In genomic region chr15:79846539-79846938, GRCh38 we compare ENCODE assay signal across 27 cellular contexts.
"Had no signal": no experiment of that assay in that cellular context is flagged by ENCODE, and none has a peak within 500 bp of the region (broad histone marks: within the 10 kb centered on the region; RNA-seq: fewer than 3 reads in every experiment).

No MANE protein-coding gene starts in this region.

- H3K9me3 Mint-ChIP-seq: activated T-cell treated with anti-CD3 and anti-CD28 coated beads, Interleukin-2, amount 50 U/mL, for 4 hours; activated T-helper 2 cell treated with anti-CD3 and anti-CD28 coated beads, Interferon-gamma antibody, Interleukin-2, Interleukin-4, amounts not matched to agents 10 μg/mL and 5 μg/mL and 100 μg/mL, durations not matched to agents 14 hours and 24 hours and 36 hours had no signal

- H3K27ac Mint-ChIP-seq: activated CD8-positive, alpha-beta T cell treated with anti-CD3 and anti-CD28 coated beads, Interleukin-2, amount 10 ng/mL, durations not matched to agents 7 days and 5 days; activated T-helper 2 cell treated with anti-CD3 and anti-CD28 coated beads, Interferon-gamma antibody, Interleukin-2, Interleukin-4, amounts not matched to agents 10 μg/mL and 5 μg/mL and 100 μg/mL, durations not matched to agents 14 hours and 24 hours and 36 hours had no signal

- H3K4me3 Mint-ChIP-seq: activated CD8-positive, alpha-beta T cell treated with anti-CD3 and anti-CD28 coated beads, Interleukin-2, amount 10 ng/mL, durations not matched to agents 7 days and 5 days; activated T-cell treated with anti-CD3 and anti-CD28 coated beads, Interleukin-2, amount 50 U/mL, for 4 hours had no signal

- H3K4me1 ChIP-seq: SJCRH30 had no signal

- H3K4me3 ChIP-seq: MG63, SJCRH30 had no signal

- H3K27ac ChIP-seq: KMS-11, SJCRH30 had no signal

- H3K27me3 ChIP-seq: MG63, SJCRH30 had no signal

- DNase-seq: activated CD4-positive, alpha-beta T cell treated with anti-CD3 and anti-CD28 coated beads for 48 hours; activated CD4-positive, alpha-beta T cell treated with anti-CD3 and anti-CD28 coated beads, Interleukin-2, amount 50 U/mL, for 4 hours; activated CD8-positive, alpha-beta T cell treated with anti-CD3 and anti-CD28 coated beads, Interleukin-2, amount 10 ng/mL, durations not matched to agents 7 days and 5 days; activated gamma-delta T cell treated with Interleukin-2 at 50 U/mL for 16 hours; activated naive CD4-positive, alpha-beta T cell treated with anti-CD3 and anti-CD28 coated beads, Interleukin-2, amount 50 U/mL, for 16 hours; activated T-cell treated with anti-CD3 and anti-CD28 coated beads, Interleukin-2, amount 50 U/mL, for 4 hours; aorta; central memory CD4-positive, alpha-beta T cell; MG63; MV-4-11; NCI-H1092 treated with DMSO at 0.1 percent for 48 hours; NCI-H1436 treated with DMSO at 0.1 percent for 48 hours; NCI-H187; NCI-H2081; NCI-H510A treated with DMSO at 0.1 percent for 48 hours; NCI-H69; NK-92 treated with Interleukin-12 subunit alpha and Interleukin-12 subunit beta, amount 100 ng/mL, for 24 hours; OCI-M1; RPMI8226; SJCRH30; SK-N-SH; T-helper 1 cell had no signal

- ATAC-seq: activated CD4-positive, CD25-positive, alpha-beta regulatory T cell treated with anti-CD3 and anti-CD28 coated beads, Interleukin-2, amount 50 U/mL, for 24 hours; activated CD8-positive, alpha-beta T cell treated with anti-CD3 and anti-CD28 coated beads, Interleukin-2, amount 10 ng/mL, durations not matched to agents 7 days and 5 days; activated T-cell treated with anti-CD3 and anti-CD28 coated beads, Interleukin-2, amount 50 U/mL, for 4 hours; Panc1; Right ventricle myocardium inferior had no signal

- H3K9me3 ChIP-seq: MG63, SJCRH30, SK-N-SH had no signal
